11 cellular contexts compared by ENCODE assay signal in the genomic region with DNA sequence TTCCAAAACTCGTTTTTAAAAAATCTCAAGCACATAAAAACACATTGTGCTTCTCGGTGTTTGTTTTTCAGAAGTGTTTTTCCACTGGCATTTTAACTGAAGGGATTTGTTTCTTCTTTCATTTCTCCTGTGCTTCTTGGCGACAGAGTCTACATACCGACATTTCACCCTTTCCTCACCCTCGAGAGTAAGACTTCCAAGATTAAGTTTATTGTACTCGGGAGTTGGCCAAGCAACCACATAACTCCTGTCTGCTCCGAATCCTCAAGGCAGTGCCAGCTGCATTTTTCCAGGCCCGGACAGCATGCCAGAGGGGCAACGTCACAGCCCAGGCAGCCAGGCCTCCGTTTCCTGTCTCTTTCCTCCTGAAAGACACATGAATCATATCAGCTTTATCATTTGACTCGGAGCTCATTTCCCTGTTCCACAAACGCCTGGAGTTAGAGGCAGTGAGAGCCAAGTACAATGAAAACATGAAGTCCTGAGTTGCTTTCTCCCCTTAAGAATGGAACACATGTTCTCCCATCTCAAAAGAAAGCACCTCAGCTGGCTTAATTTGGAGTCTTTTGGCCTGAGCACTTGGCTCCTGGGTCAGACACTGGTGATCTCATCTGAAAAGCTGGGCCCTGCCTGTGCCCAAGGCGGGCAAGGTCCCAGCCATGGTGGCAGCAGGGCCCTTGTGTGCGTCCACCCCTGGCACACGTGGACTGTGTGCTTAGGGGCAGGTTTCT. TPM values are rescaled to one million over a fixed set of nuclear protein-coding genes. Genes with fewer than 3 reads are reported as not detected.
DNase-seq lines count a peak whose midpoint lies in the region; ATAC-seq and TF ChIP-seq lines count a peak whose summit lies in the region.
"Had no signal": no experiment of that assay in that cellular context is flagged by ENCODE, and none has a peak within 500 bp of the region (broad histone marks: within the 10 kb centered on the region; RNA-seq: fewer than 3 reads in every experiment).

No MANE protein-coding gene starts in this region.

- no peak overlapping the region for H3K27ac Mint-ChIP-seq in activated naive CD8-positive, alpha-beta T cell treated with anti-CD3 and anti-CD28 coated beads for 36 hours
- no peak overlapping the region for H3K27ac Mint-ChIP-seq in activated CD4-positive, alpha-beta T cell treated with anti-CD3 and anti-CD28 coated beads, Interleukin-2, amount 10 ng/mL, durations not matched to agents 24 days and 14 days
- no peak overlapping the region for H3K27ac Mint-ChIP-seq in activated naive CD4-positive, alpha-beta T cell treated with anti-CD3 and anti-CD28 coated beads, Interleukin-2, amount 50 U/mL, for 72 hours

- no peaks in the 10 kb centered on the region for H3K9me3 Mint-ChIP-seq in activated naive CD8-positive, alpha-beta T cell treated with anti-CD3 and anti-CD28 coated beads for 36 hours
- no peaks in the 10 kb centered on the region for H3K9me3 Mint-ChIP-seq in activated CD4-positive, alpha-beta T cell treated with anti-CD3 and anti-CD28 coated beads, Interleukin-2, amount 10 ng/mL, durations not matched to agents 24 days and 14 days
- H3K9me3 Mint-ChIP-seq in activated naive CD4-positive, alpha-beta T cell treated with anti-CD3 and anti-CD28 coated beads, Interleukin-2, amount 50 U/mL, for 72 hours = no peaks in the 10 kb centered on the region

- no peaks in the 10 kb centered on the region for H3K27me3 ChIP-seq in mucosa of rectum (ENCODE audit: control insufficient read depth in 2 of 2, insufficient read depth in 2 of 2, low read length in 2 of 2)
- H3K27me3 ChIP-seq: neutrophil had no signal

- H3K4me3 ChIP-seq in epithelial cell of esophagus (ENCODE audit: low read length) (no peak overlapping the region), mucosa of rectum (ENCODE audit: low read length in 2 of 2) (peak overlapping the region in 1 of 2 donors; percentile 15)

- H3K36me3 Mint-ChIP-seq in activated naive CD8-positive, alpha-beta T cell treated with anti-CD3 and anti-CD28 coated beads for 36 hours = no peaks in the 10 kb centered on the region
- no peaks in the 10 kb centered on the region for H3K36me3 Mint-ChIP-seq in activated CD4-positive, alpha-beta T cell treated with anti-CD3 and anti-CD28 coated beads, Interleukin-2, amount 10 ng/mL, durations not matched to agents 24 days and 14 days (ENCODE audit: low read depth)
- no peaks in the 10 kb centered on the region for H3K36me3 Mint-ChIP-seq in activated naive CD4-positive, alpha-beta T cell treated with anti-CD3 and anti-CD28 coated beads, Interleukin-2, amount 50 U/mL, for 72 hours

- intact Hi-C loops in activated CD4-positive, alpha-beta T cell treated with anti-CD3 and anti-CD28 coated beads, Interleukin-2, amount 10 ng/mL, durations not matched to agents 24 days and 14 days (cut with micrococcal nuclease) = no loop called here

- H3K4me1 Mint-ChIP-seq in activated naive CD8-positive, alpha-beta T cell treated with anti-CD3 and anti-CD28 coated beads for 36 hours = no peaks in the 10 kb centered on the region
- no peaks in the 10 kb centered on the region for H3K4me1 Mint-ChIP-seq in activated CD4-positive, alpha-beta T cell treated with anti-CD3 and anti-CD28 coated beads, Interleukin-2, amount 10 ng/mL, durations not matched to agents 24 days and 14 days

- H3K9me3 ChIP-seq in mucosa of rectum (ENCODE audit: control insufficient read depth in 2 of 2, low read length in 2 of 2) = no peaks in the 10 kb centered on the region
- H3K9me3 ChIP-seq: neutrophil had no signal

- no peak for ATAC-seq in activated naive CD4-positive, alpha-beta T cell treated with anti-CD3 and anti-CD28 coated beads, Interleukin-2, amount 50 U/mL, for 72 hours
- no peak for ATAC-seq in GM18498 (IDR thresholded peaks at IDR 0.05; ENCODE audit: unreplicated experiment)

- peaks cover 4 to 16% of the 10 kb centered on the region in 2 donors for H3K4me1 ChIP-seq in mucosa of rectum (ENCODE audit: control insufficient read depth in 2 of 2, insufficient read depth in 2 of 2, low read length in 2 of 2)

- TF ChIP-seq CTCF in epithelial cell of esophagus (IDR thresholded peaks at IDR 0.05; ENCODE audit: insufficient read depth, low read depth, low read length, missing control alignments) = no peak

- H3K27me3 Mint-ChIP-seq in activated naive CD8-positive, alpha-beta T cell treated with anti-CD3 and anti-CD28 coated beads for 36 hours = peaks cover 10% of the 10 kb centered on the region
- H3K27me3 Mint-ChIP-seq in activated CD4-positive, alpha-beta T cell treated with anti-CD3 and anti-CD28 coated beads, Interleukin-2, amount 10 ng/mL, durations not matched to agents 24 days and 14 days = peaks cover 4% of the 10 kb centered on the region

- peak overlapping the region in 1 of 2 donors; percentile 42 for H3K9ac ChIP-seq in mucosa of rectum (ENCODE audit: low read depth in 1 of 2, low read length in 2 of 2)

- H3K27ac ChIP-seq in mucosa of rectum (ENCODE audit: low read depth in 2 of 2, low read length in 2 of 2) = peak overlapping the region; percentile 67 to 82
- H3K27ac ChIP-seq: 22Rv1, neutrophil had no signal

- H3K36me3 ChIP-seq in mucosa of rectum (ENCODE audit: control insufficient read depth in 2 of 2, insufficient read depth in 2 of 2, low read length in 2 of 2) = no peaks in the 10 kb centered on the region
- H3K36me3 ChIP-seq: neutrophil had no signal

- no peak overlapping the region for H3K4me3 Mint-ChIP-seq in activated naive CD8-positive, alpha-beta T cell treated with anti-CD3 and anti-CD28 coated beads for 36 hours
- no peak overlapping the region for H3K4me3 Mint-ChIP-seq in activated CD4-positive, alpha-beta T cell treated with anti-CD3 and anti-CD28 coated beads, Interleukin-2, amount 10 ng/mL, durations not matched to agents 24 days and 14 days

- DNase-seq in DMS 273 (lab: John Stamatoyannopoulos, UW; ENCODE audit: unreplicated experiment) (peak; percentile 61), DMS 273 treated with DMSO at 0.1 percent for 48 hours (lab: John Stamatoyannopoulos, UW) (no peak), epithelial cell of esophagus (ENCODE audit: low read depth) (peak; percentile 97)
- DNase-seq in activated naive CD8-positive, alpha-beta T cell treated with anti-CD3 and anti-CD28 coated beads for 36 hours = no peak
- no peak for DNase-seq in activated CD4-positive, alpha-beta T cell treated with anti-CD3 and anti-CD28 coated beads, Interleukin-2, amount 10 ng/mL, durations not matched to agents 24 days and 14 days
- no peak for DNase-seq in activated naive CD4-positive, alpha-beta T cell treated with anti-CD3 and anti-CD28 coated beads, Interleukin-2, amount 50 U/mL, for 72 hours (ENCODE audit: low spot score in 2 of 2)
- DNase-seq: NCI-H1105 had no signal

RNA-seq across cellular contexts. Expression of gene FAM50B, which starts 23.2 kb away (rescaled TPM):
- 1 to 10 TPM; 8.7 TPM for total RNA-seq in activated naive CD8-positive, alpha-beta T cell treated with anti-CD3 and anti-CD28 coated beads for 36 hours
- 9.8 and 10.0 TPM in 2 replicates for total RNA-seq in activated CD4-positive, alpha-beta T cell treated with anti-CD3 and anti-CD28 coated beads, Interleukin-2, amount 10 ng/mL, durations not matched to agents 24 days and 14 days
- 1 to 10 TPM; 5.7 to 7.5 TPM for total RNA-seq in activated naive CD4-positive, alpha-beta T cell treated with anti-CD3 and anti-CD28 coated beads, Interleukin-2, amount 50 U/mL, for 72 hours

Comparison
In these comparisons a context has a peak if more than half of its experiments do, and no peak if none do; other contexts are left out.
1. DNase-seq: peak in DMS 273 (single experiment) and epithelial cell of esophagus (single experiment); none in DMS 273 treated with DMSO at 0.1 percent for 48 hours (single experiment), activated naive CD8-positive, alpha-beta T cell treated with anti-CD3 and anti-CD28 coated beads for 36 hours (single experiment), activated CD4-positive, alpha-beta T cell treated with anti-CD3 and anti-CD28 coated beads, Interleukin-2, amount 10 ng/mL, durations not matched to agents 24 days and 14 days (single experiment) and activated naive CD4-positive, alpha-beta T cell treated with anti-CD3 and anti-CD28 coated beads, Interleukin-2, amount 50 U/mL, for 72 hours (0 of 2).